Comparison of ENCODE assay signal across 2 cellular contexts in the genomic region with DNA sequence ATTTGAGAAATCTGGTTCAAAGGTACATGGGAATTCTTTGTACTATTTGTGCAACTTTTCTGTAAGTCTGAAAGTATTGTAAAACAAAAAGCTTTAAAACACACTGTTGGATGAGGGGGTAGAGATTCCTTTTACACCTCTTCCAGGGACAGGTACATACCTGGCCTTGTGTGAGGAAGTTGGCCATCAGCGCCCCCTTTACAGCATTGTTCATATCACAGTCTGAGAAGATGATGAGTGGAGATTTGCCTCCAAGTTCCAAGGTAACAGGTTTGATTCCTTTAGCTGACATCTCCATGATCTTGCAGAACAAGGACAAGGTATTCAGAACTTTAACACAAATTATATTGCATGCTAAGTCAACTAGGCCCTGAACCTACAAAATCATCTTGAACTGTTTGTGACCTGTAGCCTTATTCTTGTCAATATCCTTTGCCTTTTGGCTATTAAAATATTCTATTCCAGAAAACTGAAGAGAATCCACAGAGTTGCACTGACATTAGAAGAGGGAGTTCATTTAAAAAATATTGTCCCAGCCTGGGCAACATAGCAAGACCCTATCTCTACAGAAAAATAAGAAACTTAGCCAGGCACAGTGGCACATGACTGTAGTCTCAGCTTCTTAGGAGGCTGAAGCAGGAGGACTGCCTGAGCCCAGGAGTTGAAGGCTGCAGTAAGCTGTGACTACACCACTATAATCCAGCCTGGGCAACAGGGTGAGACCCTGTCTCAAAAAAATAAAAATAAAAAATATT.
TF ChIP-seq lines count a peak whose summit lies in the region.

No MANE protein-coding gene starts in this region.

TF ChIP-seq in GM23338, 12 proteins besides CTCF, POLR2A, EP300 and RAD21 (continues in another document):
- TF ChIP-seq CREB1 (CRISPR knock-in tag; IDR thresholded peaks at IDR 0.05; ENCODE audit: low read depth) (no peak), NANOG (IDR thresholded peaks at IDR 0.05; ENCODE audit: borderline replicate concordance) (no peak), ZNF331 (CRISPR knock-in tag; IDR thresholded peaks at IDR 0.05; ENCODE audit: low read depth) (no peak), EZH2phosphoT487 (IDR thresholded peaks at IDR 0.05; ENCODE audit: unreplicated experiment) (no peak), EZH2 (IDR thresholded peaks at IDR 0.05; ENCODE audit: low read depth, unreplicated experiment) (no peak), STAT1 (IDR thresholded peaks at IDR 0.05; ENCODE audit: unreplicated experiment) (no peak), REST (IDR thresholded peaks at IDR 0.05; ENCODE audit: unreplicated experiment) (no peak), ZNF114 (CRISPR knock-in tag; IDR thresholded peaks at IDR 0.05) (no peak)
- TF ChIP-seq, protein P1, sequence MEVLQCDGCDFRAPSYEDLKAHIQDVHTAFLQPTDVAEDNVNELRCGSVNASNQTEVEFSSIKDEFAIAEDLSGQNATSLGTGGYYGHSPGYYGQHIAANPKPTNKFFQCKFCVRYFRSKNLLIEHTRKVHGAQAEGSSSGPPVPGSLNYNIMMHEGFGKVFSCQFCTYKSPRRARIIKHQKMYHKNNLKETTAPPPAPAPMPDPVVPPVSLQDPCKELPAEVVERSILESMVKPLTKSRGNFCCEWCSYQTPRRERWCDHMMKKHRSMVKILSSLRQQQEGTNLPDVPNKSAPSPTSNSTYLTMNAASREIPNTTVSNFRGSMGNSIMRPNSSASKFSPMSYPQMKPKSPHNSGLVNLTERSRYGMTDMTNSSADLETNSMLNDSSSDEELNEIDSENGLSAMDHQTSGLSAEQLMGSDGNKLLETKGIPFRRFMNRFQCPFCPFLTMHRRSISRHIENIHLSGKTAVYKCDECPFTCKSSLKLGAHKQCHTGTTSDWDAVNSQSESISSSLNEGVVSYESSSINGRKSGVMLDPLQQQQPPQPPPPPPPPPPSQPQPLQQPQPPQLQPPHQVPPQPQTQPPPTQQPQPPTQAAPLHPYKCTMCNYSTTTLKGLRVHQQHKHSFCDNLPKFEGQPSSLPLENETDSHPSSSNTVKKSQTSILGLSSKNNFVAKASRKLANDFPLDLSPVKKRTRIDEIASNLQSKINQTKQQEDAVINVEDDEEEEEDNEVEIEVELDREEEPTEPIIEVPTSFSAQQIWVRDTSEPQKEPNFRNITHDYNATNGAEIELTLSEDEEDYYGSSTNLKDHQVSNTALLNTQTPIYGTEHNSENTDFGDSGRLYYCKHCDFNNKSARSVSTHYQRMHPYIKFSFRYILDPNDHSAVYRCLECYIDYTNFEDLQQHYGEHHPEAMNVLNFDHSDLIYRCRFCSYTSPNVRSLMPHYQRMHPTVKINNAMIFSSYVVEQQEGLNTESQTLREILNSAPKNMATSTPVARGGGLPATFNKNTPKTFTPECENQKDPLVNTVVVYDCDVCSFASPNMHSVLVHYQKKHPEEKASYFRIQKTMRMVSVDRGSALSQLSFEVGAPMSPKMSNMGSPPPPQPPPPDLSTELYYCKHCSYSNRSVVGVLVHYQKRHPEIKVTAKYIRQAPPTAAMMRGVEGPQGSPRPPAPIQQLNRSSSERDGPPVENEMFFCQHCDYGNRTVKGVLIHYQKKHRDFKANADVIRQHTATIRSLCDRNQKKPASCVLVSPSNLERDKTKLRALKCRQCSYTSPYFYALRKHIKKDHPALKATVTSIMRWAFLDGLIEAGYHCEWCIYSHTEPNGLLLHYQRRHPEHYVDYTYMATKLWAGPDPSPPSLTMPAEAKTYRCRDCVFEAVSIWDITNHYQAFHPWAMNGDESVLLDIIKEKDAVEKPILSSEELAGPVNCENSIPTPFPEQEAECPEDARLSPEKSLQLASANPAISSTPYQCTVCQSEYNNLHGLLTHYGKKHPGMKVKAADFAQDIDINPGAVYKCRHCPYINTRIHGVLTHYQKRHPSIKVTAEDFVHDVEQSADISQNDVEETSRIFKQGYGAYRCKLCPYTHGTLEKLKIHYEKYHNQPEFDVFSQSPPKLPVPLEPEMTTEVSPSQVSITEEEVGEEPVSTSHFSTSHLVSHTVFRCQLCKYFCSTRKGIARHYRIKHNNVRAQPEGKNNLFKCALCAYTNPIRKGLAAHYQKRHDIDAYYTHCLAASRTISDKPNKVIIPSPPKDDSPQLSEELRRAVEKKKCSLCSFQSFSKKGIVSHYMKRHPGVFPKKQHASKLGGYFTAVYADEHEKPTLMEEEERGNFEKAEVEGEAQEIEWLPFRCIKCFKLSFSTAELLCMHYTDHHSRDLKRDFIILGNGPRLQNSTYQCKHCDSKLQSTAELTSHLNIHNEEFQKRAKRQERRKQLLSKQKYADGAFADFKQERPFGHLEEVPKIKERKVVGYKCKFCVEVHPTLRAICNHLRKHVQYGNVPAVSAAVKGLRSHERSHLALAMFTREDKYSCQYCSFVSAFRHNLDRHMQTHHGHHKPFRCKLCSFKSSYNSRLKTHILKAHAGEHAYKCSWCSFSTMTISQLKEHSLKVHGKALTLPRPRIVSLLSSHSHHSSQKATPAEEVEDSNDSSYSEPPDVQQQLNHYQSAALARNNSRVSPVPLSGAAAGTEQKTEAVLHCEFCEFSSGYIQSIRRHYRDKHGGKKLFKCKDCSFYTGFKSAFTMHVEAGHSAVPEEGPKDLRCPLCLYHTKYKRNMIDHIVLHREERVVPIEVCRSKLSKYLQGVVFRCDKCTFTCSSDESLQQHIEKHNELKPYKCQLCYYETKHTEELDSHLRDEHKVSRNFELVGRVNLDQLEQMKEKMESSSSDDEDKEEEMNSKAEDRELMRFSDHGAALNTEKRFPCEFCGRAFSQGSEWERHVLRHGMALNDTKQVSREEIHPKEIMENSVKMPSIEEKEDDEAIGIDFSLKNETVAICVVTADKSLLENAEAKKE (CRISPR knock-in tag; IDR thresholded peaks at IDR 0.05), result no peak

TF ChIP-seq in HepG2, 621 proteins besides CTCF, POLR2A, EP300 and RAD21:
- TF ChIP-seq SP4 (CRISPR knock-in tag; IDR thresholded peaks at IDR 0.05) (no peak), KAT2B (IDR thresholded peaks at IDR 0.05; ENCODE audit: borderline replicate concordance, low read depth, low read length) (no peak), ZNF430 (CRISPR knock-in tag; IDR thresholded peaks at IDR 0.05) (no peak), ZNF549 (CRISPR knock-in tag; IDR thresholded peaks at IDR 0.05) (no peak), U2AF1 (optimal IDR thresholded peaks at IDR 0.05; ENCODE audit: low read depth, low read length) (no peak), BCL6 (CRISPR knock-in tag; IDR thresholded peaks at IDR 0.05) (no peak), ZNF17 (CRISPR knock-in tag; IDR thresholded peaks at IDR 0.05) (no peak), PITX1 (CRISPR knock-in tag; IDR thresholded peaks at IDR 0.05) (no peak), ZFP82 (CRISPR knock-in tag; IDR thresholded peaks at IDR 0.05; ENCODE audit: borderline replicate concordance) (no peak), ARNT2 (CRISPR knock-in tag; IDR thresholded peaks at IDR 0.05; ENCODE audit: low read depth) (no peak), ARNT (IDR thresholded peaks at IDR 0.05) (no peak), MTF1 (CRISPR knock-in tag; IDR thresholded peaks at IDR 0.05) (no peak), GTF2F1 (IDR thresholded peaks at IDR 0.05; ENCODE audit: low read length) (no peak), MAFK (conservative IDR thresholded peaks at IDR 0.05 in 1 of 2, IDR thresholded peaks at IDR 0.05 in 1 of 2; ENCODE audit: low read length in 2 of 2) (no peak), ZBTB10 (CRISPR knock-in tag; IDR thresholded peaks at IDR 0.05; ENCODE audit: borderline replicate concordance) (no peak), ZNF678 (CRISPR knock-in tag; IDR thresholded peaks at IDR 0.05) (no peak)
- TF ChIP-seq, protein P2, sequence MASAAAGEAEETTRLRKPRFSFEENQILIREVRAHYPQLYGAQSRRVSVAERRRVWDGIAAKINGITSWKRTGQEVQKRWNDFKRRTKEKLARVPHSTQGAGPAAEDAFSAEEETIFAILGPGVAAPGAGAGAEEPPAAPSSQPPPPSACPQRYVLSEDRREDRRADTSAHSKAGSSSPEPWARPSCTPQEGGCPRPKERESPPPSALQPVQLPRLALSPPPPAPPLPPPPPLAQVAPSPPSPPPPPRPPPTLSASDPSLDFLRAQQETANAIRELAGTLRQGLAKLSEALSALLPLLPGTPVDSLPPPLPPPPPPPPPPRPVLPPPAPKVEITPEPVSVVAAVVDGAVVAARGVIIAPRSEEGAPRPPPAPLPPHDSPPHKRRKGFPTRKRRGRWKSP (CRISPR knock-in tag; IDR thresholded peaks at IDR 0.05), result no peak
- TF ChIP-seq, protein P3, sequence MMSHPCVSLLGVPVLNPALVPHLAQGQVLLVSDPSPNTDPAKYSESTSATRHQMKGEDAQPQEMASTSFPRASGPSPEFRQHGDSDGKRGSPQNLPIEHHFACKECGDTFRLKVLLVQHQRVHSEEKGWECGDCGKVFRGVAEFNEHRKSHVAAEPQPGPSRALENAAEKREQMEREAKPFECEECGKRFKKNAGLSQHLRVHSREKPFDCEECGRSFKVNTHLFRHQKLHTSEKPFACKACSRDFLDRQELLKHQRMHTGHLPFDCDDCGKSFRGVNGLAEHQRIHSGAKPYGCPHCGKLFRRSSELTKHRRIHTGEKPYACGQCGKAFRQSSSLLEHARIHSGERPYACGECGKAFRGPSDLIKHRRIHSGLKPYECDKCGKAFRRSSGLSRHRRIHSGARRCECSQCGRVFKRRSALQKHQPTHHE (CRISPR knock-in tag; IDR thresholded peaks at IDR 0.05; ENCODE audit: borderline replicate concordance), result no peak
- TF ChIP-seq, protein P4, sequence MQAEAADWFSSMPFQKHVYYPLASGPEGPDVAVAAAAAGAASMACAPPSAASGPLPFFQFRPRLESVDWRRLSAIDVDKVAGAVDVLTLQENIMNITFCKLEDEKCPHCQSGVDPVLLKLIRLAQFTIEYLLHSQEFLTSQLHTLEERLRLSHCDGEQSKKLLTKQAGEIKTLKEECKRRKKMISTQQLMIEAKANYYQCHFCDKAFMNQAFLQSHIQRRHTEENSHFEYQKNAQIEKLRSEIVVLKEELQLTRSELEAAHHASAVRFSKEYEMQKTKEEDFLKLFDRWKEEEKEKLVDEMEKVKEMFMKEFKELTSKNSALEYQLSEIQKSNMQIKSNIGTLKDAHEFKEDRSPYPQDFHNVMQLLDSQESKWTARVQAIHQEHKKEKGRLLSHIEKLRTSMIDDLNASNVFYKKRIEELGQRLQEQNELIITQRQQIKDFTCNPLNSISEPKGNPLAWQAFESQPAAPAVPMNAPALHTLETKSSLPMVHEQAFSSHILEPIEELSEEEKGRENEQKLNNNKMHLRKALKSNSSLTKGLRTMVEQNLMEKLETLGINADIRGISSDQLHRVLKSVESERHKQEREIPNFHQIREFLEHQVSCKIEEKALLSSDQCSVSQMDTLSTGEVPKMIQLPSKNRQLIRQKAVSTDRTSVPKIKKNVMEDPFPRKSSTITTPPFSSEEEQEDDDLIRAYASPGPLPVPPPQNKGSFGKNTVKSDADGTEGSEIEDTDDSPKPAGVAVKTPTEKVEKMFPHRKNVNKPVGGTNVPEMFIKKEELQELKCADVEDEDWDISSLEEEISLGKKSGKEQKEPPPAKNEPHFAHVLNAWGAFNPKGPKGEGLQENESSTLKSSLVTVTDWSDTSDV (CRISPR knock-in tag; IDR thresholded peaks at IDR 0.05), result no peak
- TF ChIP-seq, protein P5, sequence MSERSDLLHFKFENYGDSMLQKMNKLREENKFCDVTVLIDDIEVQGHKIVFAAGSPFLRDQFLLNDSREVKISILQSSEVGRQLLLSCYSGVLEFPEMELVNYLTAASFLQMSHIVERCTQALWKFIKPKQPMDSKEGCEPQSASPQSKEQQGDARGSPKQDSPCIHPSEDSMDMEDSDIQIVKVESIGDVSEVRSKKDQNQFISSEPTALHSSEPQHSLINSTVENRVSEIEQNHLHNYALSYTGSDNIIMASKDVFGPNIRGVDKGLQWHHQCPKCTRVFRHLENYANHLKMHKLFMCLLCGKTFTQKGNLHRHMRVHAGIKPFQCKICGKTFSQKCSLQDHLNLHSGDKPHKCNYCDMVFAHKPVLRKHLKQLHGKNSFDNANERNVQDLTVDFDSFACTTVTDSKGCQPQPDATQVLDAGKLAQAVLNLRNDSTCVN (CRISPR knock-in tag; IDR thresholded peaks at IDR 0.05; ENCODE audit: borderline replicate concordance), result no peak
